Comparison of ENCODE assay signal across 14 cellular contexts in genomic region chr5:109161914-109162683, GRCh38.
A peak's percentile ranks its signal among the peaks of the same experiment; 100 is the strongest.
DNase-seq lines count a peak whose midpoint lies in the region; ATAC-seq and TF ChIP-seq lines count a peak whose summit lies in the region.
"Had no signal": no experiment of that assay in that cellular context is flagged by ENCODE, and none has a peak within 500 bp of the region (broad histone marks: within the 10 kb centered on the region; RNA-seq: fewer than 3 reads in every experiment).

No MANE protein-coding gene starts in this region.

- H3K27ac ChIP-seq in subcutaneous abdominal adipose tissue (ENCODE audit: low read depth, low read length): peak overlapping the region; percentile 8
- H3K27ac ChIP-seq: A549, right atrium auricular region had no signal

- TF ChIP-seq CTCF in natural killer cell (IDR thresholded peaks at IDR 0.05): no peak
- no peak for TF ChIP-seq CTCF in activated B cell treated with CpG ODN at 0.5 μM for 24 hours (IDR thresholded peaks at IDR 0.05)

- H3K9me3 ChIP-seq in subcutaneous abdominal adipose tissue (ENCODE audit: control insufficient read depth in 5 of 5, low read length in 5 of 5): no peaks in the 10 kb centered on the region
- H3K9me3 ChIP-seq: A549, right atrium auricular region had no signal

- H3K4me3 Mint-ChIP-seq in natural killer cell treated with Interleukin-12 subunit alpha and Interleukin-12 subunit beta and Interleukin-15 and Interleukin-18, amount 100 ng/mL, for 72 hours: peak overlapping the region; percentile 49
- H3K4me3 Mint-ChIP-seq in natural killer cell: no peak overlapping the region
- no peak overlapping the region for H3K4me3 Mint-ChIP-seq in activated B cell treated with CpG ODN at 0.5 μM for 24 hours
- H3K4me3 Mint-ChIP-seq: activated CD8-positive, alpha-beta T cell treated with anti-CD3 and anti-CD28 coated beads for 36 hours; immature natural killer cell had no signal

- H3K4me1 Mint-ChIP-seq in natural killer cell treated with Interleukin-12 subunit alpha and Interleukin-12 subunit beta and Interleukin-15 and Interleukin-18, amount 100 ng/mL, for 72 hours (ENCODE audit: low read depth in 2 of 2): peaks cover 4 to 17% of the 10 kb centered on the region in 2 donors
- no peaks in the 10 kb centered on the region for H3K4me1 Mint-ChIP-seq in natural killer cell
- peaks cover 31% of the 10 kb centered on the region for H3K4me1 Mint-ChIP-seq in activated B cell treated with CpG ODN at 0.5 μM for 24 hours
- H3K4me1 Mint-ChIP-seq: immature natural killer cell had no signal

- no peak overlapping the region for H3K9ac ChIP-seq in subcutaneous abdominal adipose tissue (ENCODE audit: low read length in 5 of 5)

- no peaks in the 10 kb centered on the region for H3K27me3 Mint-ChIP-seq in natural killer cell treated with Interleukin-12 subunit alpha and Interleukin-12 subunit beta and Interleukin-15 and Interleukin-18, amount 100 ng/mL, for 72 hours
- no peaks in the 10 kb centered on the region for H3K27me3 Mint-ChIP-seq in natural killer cell (ENCODE audit: low read depth in 2 of 2)
- no peaks in the 10 kb centered on the region for H3K27me3 Mint-ChIP-seq in activated B cell treated with CpG ODN at 0.5 μM for 24 hours
- H3K27me3 Mint-ChIP-seq: activated CD8-positive, alpha-beta T cell treated with anti-CD3 and anti-CD28 coated beads for 36 hours had no signal

- no peak for DNase-seq in natural killer cell treated with Interleukin-12 subunit alpha and Interleukin-12 subunit beta and Interleukin-15 and Interleukin-18, amount 100 ng/mL, for 72 hours (ENCODE audit: low spot score)
- DNase-seq in natural killer cell (no peak), activated B cell treated with CpG ODN at 0.5 μM for 24 hours (no peak)
- no peak for DNase-seq in stimulated activated CD4-positive, alpha-beta T cell treated with anti-CD3 and anti-CD28 coated beads, Interleukin-12 subunit alpha, Interleukin-12 subunit beta, amount 100 ng/mL, for 4 hours
- no peak for DNase-seq in stimulated activated naive CD4-positive, alpha-beta T cell (lab: John Stamatoyannopoulos, UW)
- DNase-seq in effector CD8-positive, alpha-beta T cell (lab: John Stamatoyannopoulos, UW): no peak
- DNase-seq: activated CD8-positive, alpha-beta T cell treated with anti-CD3 and anti-CD28 coated beads for 36 hours; cerebellar nuclear complex; immature natural killer cell; stimulated activated naive CD4-positive, alpha-beta T cell treated with Interleukin-2 at 50 U/mL for 16 hours had no signal

- no peaks in the 10 kb centered on the region for H3K36me3 ChIP-seq in subcutaneous abdominal adipose tissue (ENCODE audit: control insufficient read depth in 5 of 5, insufficient read depth in 5 of 5, low read length in 5 of 5)
- H3K36me3 ChIP-seq: right atrium auricular region had no signal

- H3K27me3 ChIP-seq in subcutaneous abdominal adipose tissue (ENCODE audit: control insufficient read depth in 5 of 5, insufficient read depth in 4 of 5, low read length in 5 of 5): no peaks in the 10 kb centered on the region
- H3K27me3 ChIP-seq: right atrium auricular region had no signal

- H3K36me3 Mint-ChIP-seq in natural killer cell treated with Interleukin-12 subunit alpha and Interleukin-12 subunit beta and Interleukin-15 and Interleukin-18, amount 100 ng/mL, for 72 hours: peaks cover 5% of the 10 kb centered on the region
- H3K36me3 Mint-ChIP-seq in natural killer cell (no peaks in the 10 kb centered on the region), activated B cell treated with CpG ODN at 0.5 μM for 24 hours (ENCODE audit: low read depth) (no peaks in the 10 kb centered on the region)

- H3K4me3 ChIP-seq in subcutaneous abdominal adipose tissue (ENCODE audit: low read depth in 1 of 5, low read length in 5 of 5): no peak overlapping the region
- H3K4me3 ChIP-seq: A549, right atrium auricular region had no signal

- POLR2A ChIA-PET in activated B cell treated with CpG ODN at 0.5 μM for 24 hours (lab: Charles Lee): no interaction called here

- H3K4me1 ChIP-seq in subcutaneous abdominal adipose tissue (ENCODE audit: control insufficient read depth in 5 of 5, insufficient read depth in 5 of 5, low read length in 5 of 5): no peaks in the 10 kb centered on the region
- H3K4me1 ChIP-seq: A549, right atrium auricular region had no signal

- CTCF ChIA-PET in activated B cell treated with CpG ODN at 0.5 μM for 24 hours (lab: Charles Lee): no interaction called here

- no peaks in the 10 kb centered on the region for H3K9me3 Mint-ChIP-seq in natural killer cell treated with Interleukin-12 subunit alpha and Interleukin-12 subunit beta and Interleukin-15 and Interleukin-18, amount 100 ng/mL, for 72 hours
- H3K9me3 Mint-ChIP-seq in natural killer cell (no peaks in the 10 kb centered on the region), activated B cell treated with CpG ODN at 0.5 μM for 24 hours (no peaks in the 10 kb centered on the region)
- H3K9me3 Mint-ChIP-seq: activated CD8-positive, alpha-beta T cell treated with anti-CD3 and anti-CD28 coated beads for 36 hours; immature natural killer cell had no signal

- peak in 1 of 2 donors; percentile 64 for ATAC-seq in natural killer cell treated with Interleukin-12 subunit alpha and Interleukin-12 subunit beta and Interleukin-15 and Interleukin-18, amount 100 ng/mL, for 72 hours
- ATAC-seq in natural killer cell: no peak
- ATAC-seq in HG02938 (IDR thresholded peaks at IDR 0.05; ENCODE audit: unreplicated experiment): peak; percentile 80
- ATAC-seq in activated B cell treated with CpG ODN at 0.5 μM for 24 hours (ENCODE audit: low read depth): no peak
- ATAC-seq: A549; activated CD8-positive, alpha-beta T cell treated with anti-CD3 and anti-CD28 coated beads for 36 hours had no signal

- peak overlapping the region; percentile 57 to 64 for H3K27ac Mint-ChIP-seq in natural killer cell treated with Interleukin-12 subunit alpha and Interleukin-12 subunit beta and Interleukin-15 and Interleukin-18, amount 100 ng/mL, for 72 hours
- H3K27ac Mint-ChIP-seq in natural killer cell (no peak overlapping the region), activated B cell treated with CpG ODN at 0.5 μM for 24 hours (peak overlapping the region; percentile 51)
- H3K27ac Mint-ChIP-seq: activated CD8-positive, alpha-beta T cell treated with anti-CD3 and anti-CD28 coated beads for 36 hours; immature natural killer cell had no signal

- intact Hi-C loops in natural killer cell (cut with micrococcal nuclease) (no loop called here), activated B cell treated with CpG ODN at 0.5 μM for 24 hours (cut with micrococcal nuclease) (loop anchor here (5.0 to 10.0 kb wide), 4 partner anchors 110 to 477 kb away; no protein-coding TSS in a partner anchor)

Comparison
In these comparisons a context has a peak if more than half of its experiments do, and no peak if none do; other contexts are left out.
1. H3K27ac Mint-ChIP-seq: peak in natural killer cell treated with Interleukin-12 subunit alpha and Interleukin-12 subunit beta and Interleukin-15 and Interleukin-18, amount 100 ng/mL, for 72 hours (2 of 2) and activated B cell treated with CpG ODN at 0.5 μM for 24 hours (single experiment); none in natural killer cell (0 of 2).